17 cellular contexts compared by ENCODE assay signal in the genomic region with DNA sequence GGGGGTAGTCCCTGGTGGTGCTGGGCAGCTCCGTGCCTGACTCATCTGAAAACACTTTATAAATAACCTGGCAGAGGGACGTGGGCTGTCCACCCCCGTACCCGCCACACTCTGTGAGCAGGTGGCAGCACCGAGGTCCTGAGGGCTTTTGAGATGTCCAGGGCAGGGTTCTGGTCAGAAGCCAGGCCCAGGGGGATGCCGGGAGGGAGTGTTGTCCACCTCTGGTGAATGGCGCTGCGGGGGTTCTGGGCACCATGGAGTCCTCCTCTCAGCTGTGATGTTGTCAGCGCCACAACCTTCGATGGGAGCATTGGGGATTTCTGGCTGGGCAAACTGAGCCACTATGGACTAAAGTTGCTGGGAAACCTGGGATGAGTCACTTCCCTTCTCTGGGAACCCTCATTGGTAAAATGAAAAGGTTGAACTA. TPM values are rescaled to one million over a fixed set of nuclear protein-coding genes. Genes with fewer than 3 reads are reported as not detected.
DNase-seq lines count a peak whose midpoint lies in the region; ATAC-seq, FAIRE-seq and TF ChIP-seq lines count a peak whose summit lies in the region.
"Had no signal": no experiment of that assay in that cellular context is flagged by ENCODE, and none has a peak within 500 bp of the region (broad histone marks: within the 10 kb centered on the region; RNA-seq: fewer than 3 reads in every experiment).

No MANE protein-coding gene starts in this region.

- intact Hi-C loops in heart left ventricle (cut with DNase I) = no loop called here
- intact Hi-C loops in left ventricle myocardium inferior (cut with micrococcal nuclease) = no loop called here

- H3K27me3 Mint-ChIP-seq in activated T-helper 17 cell treated with anti-CD3 and anti-CD28 coated beads, Interleukin-2, amount 50 U/mL, for 72 hours = peaks cover 2% of the 10 kb centered on the region
- H3K27me3 Mint-ChIP-seq in endodermal cell (ENCODE audit: insufficient read depth) = no peaks in the 10 kb centered on the region
- H3K27me3 Mint-ChIP-seq: activated CD8-positive, alpha-beta T cell treated with anti-CD3 and anti-CD28 coated beads for 36 hours had no signal

- peak; percentile 78 for FAIRE-seq in keratinocyte (lab: Jason Lieb, UNC)

- no peak for TF ChIP-seq POLR2A in heart left ventricle (IDR thresholded peaks at IDR 0.05)

- WGBS in heart left ventricle, 4 donors = 61 to 75% (median 65%) methylated on average over 2 to 10 of the region's 10 CpGs
- WGBS in endodermal cell (ENCODE audit: insufficient coverage in 1 of 2, insufficient read length in 1 of 2), 2 experiments = 77 to 84% methylated on average over 6 to 10 of the region's 10 CpGs

- peaks cover 0 to 9% (median 0%) of the 10 kb centered on the region in 9 donors for H3K27me3 ChIP-seq in heart left ventricle
- H3K27me3 ChIP-seq in left ventricle myocardium inferior (ENCODE audit: low read depth) = peaks cover 52% of the 10 kb centered on the region
- no peaks in the 10 kb centered on the region for H3K27me3 ChIP-seq in keratinocyte (ENCODE audit: control insufficient read depth, extremely low read depth, insufficient read depth, low read length)
- H3K27me3 ChIP-seq in endodermal cell (ENCODE audit: control insufficient read depth, insufficient read depth, low read length, poor library complexity, severe bottlenecking) = no peaks in the 10 kb centered on the region
- H3K27me3 ChIP-seq: adrenal gland had no signal

- no peaks in the 10 kb centered on the region for H4K20me1 ChIP-seq in keratinocyte (ENCODE audit: control insufficient read depth, extremely low read depth, insufficient read depth, low read length)

- no peak for TF ChIP-seq CTCF in heart left ventricle (IDR thresholded peaks at IDR 0.05)
- no peak for TF ChIP-seq CTCF in left ventricle myocardium inferior (IDR thresholded peaks at IDR 0.05; ENCODE audit: borderline replicate concordance)
- TF ChIP-seq CTCF in keratinocyte (optimal IDR thresholded peaks at IDR 0.05 in 1 of 3, IDR thresholded peaks at IDR 0.05 in 1 of 3, conservative IDR thresholded peaks at IDR 0.05 in 1 of 3; ENCODE audit: extremely low read depth in 1 of 3, insufficient read depth in 2 of 3, low read length in 3 of 3) = no peak
- no peak for TF ChIP-seq CTCF in endodermal cell (conservative IDR thresholded peaks at IDR 0.05)

- H3K4me3 Mint-ChIP-seq in activated T-helper 17 cell treated with anti-CD3 and anti-CD28 coated beads, Interleukin-2, amount 50 U/mL, for 72 hours = no peak overlapping the region
- H3K4me3 Mint-ChIP-seq in endodermal cell = no peak overlapping the region
- H3K4me3 Mint-ChIP-seq: activated CD8-positive, alpha-beta T cell treated with anti-CD3 and anti-CD28 coated beads for 36 hours had no signal

- H3K4me1 ChIP-seq in heart left ventricle (no peaks in the 10 kb centered on the region), left ventricle myocardium inferior (no peaks in the 10 kb centered on the region), keratinocyte (ENCODE audit: control insufficient read depth, extremely low read depth, insufficient read depth, low read length) (peaks cover 16% of the 10 kb centered on the region), endodermal cell (ENCODE audit: control insufficient read depth, insufficient read depth, low read length) (peaks cover 8% of the 10 kb centered on the region)
- H3K4me1 ChIP-seq: adrenal gland, esophagus muscularis mucosa, prostate gland had no signal

- H3K9me3 Mint-ChIP-seq in activated T-helper 17 cell treated with anti-CD3 and anti-CD28 coated beads, Interleukin-2, amount 50 U/mL, for 72 hours = no peaks in the 10 kb centered on the region
- H3K9me3 Mint-ChIP-seq in endodermal cell = no peaks in the 10 kb centered on the region
- H3K9me3 Mint-ChIP-seq: activated CD8-positive, alpha-beta T cell treated with anti-CD3 and anti-CD28 coated beads for 36 hours; naive B cell had no signal

- H3K9me1 ChIP-seq in keratinocyte (ENCODE audit: control insufficient read depth, extremely low read depth, insufficient read depth, low read length) = no peaks in the 10 kb centered on the region

- H3K27ac Mint-ChIP-seq in activated T-helper 17 cell treated with anti-CD3 and anti-CD28 coated beads, Interleukin-2, amount 50 U/mL, for 72 hours = no peak overlapping the region
- no peak overlapping the region for H3K27ac Mint-ChIP-seq in endodermal cell
- H3K27ac Mint-ChIP-seq: activated CD8-positive, alpha-beta T cell treated with anti-CD3 and anti-CD28 coated beads for 36 hours; naive B cell had no signal

- dilution Hi-C loops in keratinocyte (cut with MboI; ENCODE audit: extremely low pct_ligation_motif_present, low sequenced_read_pairs) = no loop called here

- H3K27ac ChIP-seq in heart left ventricle = peak overlapping the region in 2 of 12 donors; percentile 28 to 60
- no peak overlapping the region for H3K27ac ChIP-seq in left ventricle myocardium inferior (replicated peaks)
- no peak overlapping the region for H3K27ac ChIP-seq in keratinocyte (ENCODE audit: control insufficient read depth, insufficient read depth, low read length)
- no peak overlapping the region for H3K27ac ChIP-seq in endodermal cell (ENCODE audit: low read depth, low read length)
- H3K27ac ChIP-seq: esophagus muscularis mucosa, prostate gland, SK-N-MC, thoracic aorta had no signal

- DNase-seq in heart left ventricle (peak in 2 of 5 donors; percentile 29), left ventricle myocardium inferior (no peak), keratinocyte (ENCODE audit: low read depth, low spot score) (no peak), endodermal cell (no peak), T1000 (lab: John Stamatoyannopoulos, UW) (no peak)
- DNase-seq in stimulated activated CD8-positive, alpha-beta memory T cell treated with anti-CD3 and anti-CD28 coated beads, Interleukin-4, amount 100 ng/mL, for 48 hours = no peak
- DNase-seq: activated CD8-positive, alpha-beta T cell treated with anti-CD3 and anti-CD28 coated beads for 36 hours; naive B cell; NCI-H2029 treated with DMSO at 0.1 percent for 48 hours had no signal

- ATAC-seq in heart left ventricle = peak; percentile 60 to 77 (median 77)
- peak; percentile 39 for ATAC-seq in activated T-helper 17 cell treated with anti-CD3 and anti-CD28 coated beads, Interleukin-2, amount 50 U/mL, for 72 hours (replicated peaks)
- ATAC-seq in HG02852 (IDR thresholded peaks at IDR 0.05; ENCODE audit: unreplicated experiment) = no peak
- ATAC-seq: activated CD8-positive, alpha-beta T cell treated with anti-CD3 and anti-CD28 coated beads for 36 hours; left lobe of liver had no signal

- no peak overlapping the region for H2AFZ ChIP-seq in keratinocyte (ENCODE audit: control insufficient read depth, low read length)

- H3K9me3 ChIP-seq in heart left ventricle = no peaks in the 10 kb centered on the region
- no peaks in the 10 kb centered on the region for H3K9me3 ChIP-seq in left ventricle myocardium inferior (replicated peaks)
- no peaks in the 10 kb centered on the region for H3K9me3 ChIP-seq in keratinocyte (ENCODE audit: control insufficient read depth, low read depth, low read length)
- H3K9me3 ChIP-seq in endodermal cell (ENCODE audit: control insufficient read depth, low read length) = no peaks in the 10 kb centered on the region
- H3K9me3 ChIP-seq: adrenal gland, esophagus muscularis mucosa, prostate gland, thoracic aorta had no signal

- H3K4me3 ChIP-seq in heart left ventricle (no peak overlapping the region), left ventricle myocardium inferior (no peak overlapping the region), keratinocyte (ENCODE audit: control insufficient read depth in 2 of 3, extremely low read depth in 1 of 3, insufficient read depth in 2 of 3, low read depth in 1 of 3, low read length in 3 of 3) (no peak overlapping the region), endodermal cell (ENCODE audit: low read length) (no peak overlapping the region)
- H3K4me3 ChIP-seq: adrenal gland, esophagus muscularis mucosa, prostate gland, SK-N-MC, thoracic aorta had no signal

- no peaks in the 10 kb centered on the region for H3K4me1 Mint-ChIP-seq in activated T-helper 17 cell treated with anti-CD3 and anti-CD28 coated beads, Interleukin-2, amount 50 U/mL, for 72 hours
- H3K4me1 Mint-ChIP-seq in endodermal cell = peaks cover 11% of the 10 kb centered on the region
- H3K4me1 Mint-ChIP-seq: naive B cell had no signal

- H3K4me2 ChIP-seq in keratinocyte (ENCODE audit: control insufficient read depth, extremely low read depth, insufficient read depth, low read depth, low read length) = peak overlapping the region; percentile 66

- H3K79me2 ChIP-seq in keratinocyte (ENCODE audit: control insufficient read depth, insufficient read depth, low read length) = no peaks in the 10 kb centered on the region

- no peaks in the 10 kb centered on the region for H3K36me3 Mint-ChIP-seq in activated T-helper 17 cell treated with anti-CD3 and anti-CD28 coated beads, Interleukin-2, amount 50 U/mL, for 72 hours (ENCODE audit: low read depth)
- no peaks in the 10 kb centered on the region for H3K36me3 Mint-ChIP-seq in endodermal cell (ENCODE audit: low read depth)
- H3K36me3 Mint-ChIP-seq: naive B cell had no signal

- H3K9ac ChIP-seq in keratinocyte (ENCODE audit: control insufficient read depth, extremely low read depth, insufficient read depth, low read length) = no peak overlapping the region
- no peak overlapping the region for H3K9ac ChIP-seq in endodermal cell (ENCODE audit: extremely low read depth, low read length, poor library complexity, severe bottlenecking)

- H3K36me3 ChIP-seq in heart left ventricle (no peaks in the 10 kb centered on the region), left ventricle myocardium inferior (no peaks in the 10 kb centered on the region), keratinocyte (ENCODE audit: control insufficient read depth in 2 of 2, extremely low read depth in 1 of 2, insufficient read depth in 2 of 2, low read length in 2 of 2) (no peaks in the 10 kb centered on the region), endodermal cell (ENCODE audit: control insufficient read depth, insufficient read depth, low read length) (no peaks in the 10 kb centered on the region)
- H3K36me3 ChIP-seq: adrenal gland, esophagus muscularis mucosa, prostate gland, thoracic aorta had no signal

RNA-seq across cellular contexts. Expression of a gene that starts 27.4 kb away (rescaled TPM):
- total RNA-seq in heart left ventricle (1 to 10 TPM in 1 of 9 donors, under 1 TPM in 7, not detected in 1; 0.06 to 1.1 (median 0.16) TPM), left ventricle myocardium inferior (0.60 TPM), endodermal cell (under 1 TPM; 0.18 to 0.27 TPM)
- polyA plus RNA-seq in heart left ventricle (under 1 TPM; 0.11 to 0.19 TPM), keratinocyte (3.6 to 6.8 TPM (median 4.9 TPM) in 3 replicates)
- total RNA-seq in activated T-helper 17 cell treated with anti-CD3 and anti-CD28 coated beads, Interleukin-2, amount 50 U/mL, for 72 hours = 1 to 10 TPM; 5.8 to 8.2 TPM
- polyA plus RNA-seq in keratinocyte (2011; ENCODE audit: low read depth) = 0.94 TPM
- 5.6 and 6.1 TPM in 2 replicates for polyA plus RNA-seq in keratinocyte (2011; cell fraction: cytosol; rRNA removed)
- polyA plus RNA-seq in keratinocyte (2011; cell fraction: nucleus; rRNA removed) = 8.6 and 9.1 TPM in 2 replicates
- 3.3 and 4.7 TPM in 2 replicates for polyA plus RNA-seq in keratinocyte (2012; ENCODE audit: low replicate concordance)
- polyA minus RNA-seq in keratinocyte = 8.8 to 18.1 TPM (median 16.5 TPM) in 3 replicates
- 3.8 TPM for polyA minus RNA-seq in keratinocyte (2011; cell fraction: cytosol; rRNA and poly(A)+ RNA removed)
- polyA minus RNA-seq in keratinocyte (2011; cell fraction: nucleus; rRNA and poly(A)+ RNA removed) = 1.4 and 2.2 TPM in 2 replicates
- 0.11 TPM for polyA plus RNA-seq in endodermal cell (2013, experiment 1 of 2)
- polyA plus RNA-seq in endodermal cell (2013, experiment 2 of 2) = 0.12 TPM

RNA-seq across cellular contexts. Expression of a gene that starts 50.5 kb away (rescaled TPM):
- 1 to 10 TPM in 5 of 9 donors, under 1 TPM in 4; 0.12 to 3.7 (median 1.8) TPM for total RNA-seq in heart left ventricle
- 1 to 10 TPM in 1 of 2 donors, under 1 TPM in 1; 1.00 to 1.3 TPM for polyA plus RNA-seq in heart left ventricle
- total RNA-seq in left ventricle myocardium inferior = 8.7 TPM
- total RNA-seq in activated T-helper 17 cell treated with anti-CD3 and anti-CD28 coated beads, Interleukin-2, amount 50 U/mL, for 72 hours = not detected
- polyA plus RNA-seq in keratinocyte = not detected in 3 replicates
- polyA plus RNA-seq in keratinocyte (2011; ENCODE audit: low read depth) = not detected
- not detected in 2 replicates for polyA plus RNA-seq in keratinocyte (2011; cell fraction: cytosol; rRNA removed)
- not detected in 2 replicates for polyA plus RNA-seq in keratinocyte (2011; cell fraction: nucleus; rRNA removed)
- polyA plus RNA-seq in keratinocyte (2012; ENCODE audit: low replicate concordance) = 0.11 TPM in 1 of 2 replicates, not detected in the other
- polyA minus RNA-seq in keratinocyte = not detected in 3 replicates
- polyA minus RNA-seq in keratinocyte (2011; cell fraction: cytosol; rRNA and poly(A)+ RNA removed) = not detected
- not detected in 2 replicates for polyA minus RNA-seq in keratinocyte (2011; cell fraction: nucleus; rRNA and poly(A)+ RNA removed)
- total RNA-seq in endodermal cell = 1 to 10 TPM; 1.8 to 2.3 TPM
- 1.2 TPM for polyA plus RNA-seq in endodermal cell (2013, experiment 1 of 2)
- 0.95 TPM for polyA plus RNA-seq in endodermal cell (2013, experiment 2 of 2)
